In genomic region chr6:131976545-131977061, GRCh38 we compare ENCODE assay signal across 20 cellular contexts. TPM values are rescaled to one million over a fixed set of nuclear protein-coding genes. Genes with fewer than 3 reads are reported as not detected.
DNase-seq lines count a peak whose midpoint lies in the region; ATAC-seq, FAIRE-seq and TF ChIP-seq lines count a peak whose summit lies in the region.
"Had no signal": no experiment of that assay in that cellular context is flagged by ENCODE, and none has a peak within 500 bp of the region (broad histone marks: within the 10 kb centered on the region; RNA-seq: fewer than 3 reads in every experiment).

No MANE protein-coding gene starts in this region.

- no peaks in the 10 kb centered on the region for H3K36me3 Mint-ChIP-seq in Caco-2 (ENCODE audit: insufficient read depth, unreplicated experiment)
- H3K36me3 Mint-ChIP-seq: IgD-negative memory B cell, immature natural killer cell had no signal

- H3K27me3 ChIP-seq in Caco-2 (replicated peaks; ENCODE audit: control insufficient read depth, insufficient read depth, low read length), result no peaks in the 10 kb centered on the region
- no peaks in the 10 kb centered on the region for H3K27me3 ChIP-seq in PC-9 (ENCODE audit: insufficient read depth, low read depth)
- H3K27me3 ChIP-seq in HepG2 (ENCODE audit: control insufficient read depth in 1 of 2, insufficient read depth in 2 of 2, low read length in 2 of 2), result no peaks in the 10 kb centered on the region
- H3K27me3 ChIP-seq in esophagus squamous epithelium, result no peaks in the 10 kb centered on the region

- H3K4me3 ChIP-seq in Caco-2 (ENCODE audit: low read depth, low read length) (no peak overlapping the region), PC-9 (no peak overlapping the region), HepG2 (replicated peaks in 1 of 3; ENCODE audit: insufficient read depth in 1 of 3, low read depth in 2 of 3, low read length in 3 of 3) (peak overlapping the region in 1 of 3 experiments; percentile 24; a peak in 2 of 6 replicates), esophagus squamous epithelium (no peak overlapping the region)
- H3K4me3 ChIP-seq: GM12878 had no signal

- CTCF ChIA-PET in Caco-2 (lab: Charles Lee) (no interaction called here), PC-9 (lab: Charles Lee) (no interaction called here), HepG2 (lab: Yijun Ruan, JAX; ENCODE audit: low intra/inter-chr PET ratio, low total read pairs) (interaction anchor here (1.3 kb wide), 1 partner anchor 25 kb away, joined by 3 read pairs; the partner anchor contains the start of gene CCN2)

- TF ChIP-seq EP300 in HepG2 (IDR thresholded peaks at IDR 0.05; ENCODE audit: low read depth in 2 of 2, low read length in 2 of 2) (peak in 1 of 2 experiments; percentile 97; a peak in 2 of 4 replicates), HepG2 (CRISPR knock-in tag; IDR thresholded peaks at IDR 0.05; ENCODE audit: borderline replicate concordance) (peak; percentile 92)

- intact Hi-C loops in Caco-2 (cut with micrococcal nuclease; ENCODE audit: unreplicated experiment) (loop anchor here (1.0 to 2.0 kb wide), 4 partner anchors 17 to 45 kb away; partner anchors contain the start of gene CCN2), PC-9 (cut with micrococcal nuclease; ENCODE audit: unreplicated experiment) (no loop called here), HepG2 (cut with micrococcal nuclease; ENCODE audit: unreplicated experiment) (loop anchor here (1.0 kb wide), 2 partner anchors 17 to 25 kb away; partner anchors contain the start of gene CCN2), esophagus squamous epithelium (cut with DNase I) (no loop called here), head of caudate nucleus (cut with DNase I) (no loop called here)

- no peak overlapping the region for H3K4me3 Mint-ChIP-seq in Caco-2 (ENCODE audit: unreplicated experiment)
- H3K4me3 Mint-ChIP-seq: effector memory CD8-positive, alpha-beta T cell; IgD-negative memory B cell; immature natural killer cell; T-helper 2 cell treated with Interferon-gamma antibody and Interleukin-4, amounts not matched to agents 5 μg/mL and 100 μg/mL, for 36 hours had no signal

- H2AFZ ChIP-seq in PC-9, result no peak overlapping the region
- H2AFZ ChIP-seq in HepG2 (ENCODE audit: low read length), result no peak overlapping the region

- 0 out of 2 replicates have a peak, but pooled peaks have one; percentile 8 for TF ChIP-seq RAD21 in HepG2 (CRISPR knock-in tag; IDR thresholded peaks at IDR 0.05)

- H3K9me3 ChIP-seq in Caco-2 (no peaks in the 10 kb centered on the region), PC-9 (ENCODE audit: insufficient read depth, low read depth) (no peaks in the 10 kb centered on the region), HepG2 (ENCODE audit: low read length) (no peaks in the 10 kb centered on the region), esophagus squamous epithelium (no peaks in the 10 kb centered on the region)

- H3K79me2 ChIP-seq in PC-9 (ENCODE audit: low read depth) (no peaks in the 10 kb centered on the region), HepG2 (ENCODE audit: insufficient read depth, low read length) (no peaks in the 10 kb centered on the region)

- TF ChIP-seq CTCF in Caco-2 (IDR thresholded peaks at IDR 0.05; ENCODE audit: insufficient read depth in 1 of 2, low read depth in 1 of 2, low read length in 1 of 2, severe bottlenecking in 1 of 2, unreplicated experiment in 1 of 2) (no peak), PC-9 (conservative IDR thresholded peaks at IDR 0.05) (no peak), HepG2 (CRISPR knock-in tag; IDR thresholded peaks at IDR 0.05) (no peak), esophagus squamous epithelium (IDR thresholded peaks at IDR 0.05) (no peak), GM13977 (IDR thresholded peaks at IDR 0.05; ENCODE audit: extremely low read depth, insufficient read depth, missing control alignments) (no peak)

- H3K4me2 ChIP-seq in PC-9 (peak overlapping the region; percentile 5; the same call in 1 of the 2 replicates), HepG2 (ENCODE audit: low read depth, low read length) (peak overlapping the region; percentile 64)

- no peaks in the 10 kb centered on the region for H3K27me3 Mint-ChIP-seq in Caco-2 (ENCODE audit: insufficient read depth, unreplicated experiment)
- H3K27me3 Mint-ChIP-seq: IgD-negative memory B cell had no signal

- H3K27ac ChIP-seq in PC-9 (no peak overlapping the region), HepG2 (ENCODE audit: extremely low read length, insufficient read depth, low read length) (peak overlapping the region; percentile 98), esophagus squamous epithelium (no peak overlapping the region), substantia nigra (ENCODE audit: low read depth, low read length, poor library complexity, severe bottlenecking) (no peak overlapping the region)

- peak; percentile 67 for ATAC-seq in HepG2
- ATAC-seq: effector memory CD8-positive, alpha-beta T cell; GM12878 had no signal

- FAIRE-seq in HepG2 (lab: Jason Lieb, UNC), result peak; percentile 64
- FAIRE-seq: G401.6, GM12878 had no signal

- H4K20me1 ChIP-seq in PC-9 (ENCODE audit: insufficient read depth) (no peaks in the 10 kb centered on the region), HepG2 (ENCODE audit: insufficient read depth, low read length) (no peaks in the 10 kb centered on the region)

- H3K9ac ChIP-seq in HepG2 (ENCODE audit: insufficient read depth, low read depth, low read length), result peak overlapping the region; percentile 51

- TF ChIP-seq POLR2A in HepG2 (IDR thresholded peaks at IDR 0.05; ENCODE audit: insufficient read depth in 1 of 2, low read depth in 2 of 2, low read length in 2 of 2), result no peak
- TF ChIP-seq POLR2A in esophagus squamous epithelium (IDR thresholded peaks at IDR 0.05), result no peak

- no peaks in the 10 kb centered on the region for H3K9me3 Mint-ChIP-seq in Caco-2 (ENCODE audit: unreplicated experiment)
- H3K9me3 Mint-ChIP-seq: effector memory CD8-positive, alpha-beta T cell; IgD-negative memory B cell; T-helper 2 cell treated with Interferon-gamma antibody and Interleukin-4, amounts not matched to agents 5 μg/mL and 100 μg/mL, for 36 hours had no signal

- no TSS peak for BruUV-seq in Caco-2 (replicated peaks; lab: Mats Ljungman, UMichigan)
- no TSS peak for BruUV-seq in PC-9 (replicated peaks; lab: Mats Ljungman, UMichigan)
- no TSS peak for BruUV-seq in HepG2 (replicated peaks; lab: Mats Ljungman, UMichigan)

- WGBS in HepG2 (ENCODE audit: low lambda C conversion rate), result 2% methylated on average over 6 of the region's 6 CpGs
- 53 to 62% methylated on average over 6 of the region's 6 CpGs for WGBS in esophagus squamous epithelium, 2 donors

- DNase-seq in Caco-2, result peak; percentile 28 to 52
- DNase-seq in PC-9, result no peak
- peak; percentile 63 for DNase-seq in dedifferentiated amniotic fluid mesenchymal stem cell (ENCODE audit: extremely low spot score)
- DNase-seq in HepG2 (ENCODE audit: low spot score), result peak; percentile 98
- no peak for DNase-seq in esophagus squamous epithelium (lab: John Stamatoyannopoulos, UW)
- DNase-seq in GM13977 (ENCODE audit: low spot score), result no peak
- DNase-seq in substantia nigra (lab: John Stamatoyannopoulos, UW), result no peak
- no peak for DNase-seq in head of caudate nucleus
- DNase-seq: activated CD4-positive, alpha-beta T cell treated with anti-CD3 and anti-CD28 coated beads for 4 hours; activated naive CD4-positive, alpha-beta T cell treated with Interleukin-2 at 50 U/mL for 16 hours; central memory CD4-positive, alpha-beta T cell; effector memory CD8-positive, alpha-beta T cell; foreskin melanocyte; immature natural killer cell; mesendoderm; NCI-H1105 had no signal

- peaks cover 36% of the 10 kb centered on the region for H3K4me1 ChIP-seq in Caco-2
- H3K4me1 ChIP-seq in PC-9 (replicated peaks; ENCODE audit: insufficient read depth), result peaks cover 8% of the 10 kb centered on the region
- peaks cover 67% of the 10 kb centered on the region for H3K4me1 ChIP-seq in HepG2 (ENCODE audit: insufficient read depth, low read length)
- H3K4me1 ChIP-seq in esophagus squamous epithelium, result peaks cover 0 to 11% (median 0%) of the 10 kb centered on the region in 3 donors

- POLR2A ChIA-PET in Caco-2 (lab: Charles Lee), result interaction anchor here (1.7 kb wide), 1 partner anchor 25 kb away, joined by 26 read pairs; the partner anchor contains the start of gene CCN2
- POLR2A ChIA-PET in PC-9 (lab: Charles Lee; ENCODE audit: unreplicated experiment), result no interaction called here
- POLR2A ChIA-PET in HepG2 (lab: Yijun Ruan, JAX), result interaction anchor here (0.6 to 13.1 kb wide), 9 partner anchors 11 to 79 kb away, joined by 3 to 400 read pairs (median 5); partner anchors contain the start of gene CCN2

- H3F3A ChIP-seq in PC-9 (ENCODE audit: insufficient read depth, low read depth), result no peaks in the 10 kb centered on the region

- H3K36me3 ChIP-seq in Caco-2 (ENCODE audit: control insufficient read depth, insufficient read depth, low read length) (no peaks in the 10 kb centered on the region), PC-9 (ENCODE audit: low read depth) (no peaks in the 10 kb centered on the region), HepG2 (replicated peaks in 1 of 2; ENCODE audit: control insufficient read depth in 1 of 2, insufficient read depth in 2 of 2, low read length in 2 of 2) (no peaks in the 10 kb centered on the region), esophagus squamous epithelium (no peaks in the 10 kb centered on the region)

- in situ Hi-C loops in HepG2 (cut with HindIII; ENCODE audit: extremely low pct_ligation_motif_present, low pct_unique_long_range_greater_than_20kb) (no loop called here), GM13977 (cut with MboI; ENCODE audit: low pct_unique_long_range_greater_than_20kb, low sequenced_read_pairs, unreplicated experiment) (no loop called here)

- H3K27ac Mint-ChIP-seq in Caco-2 (ENCODE audit: unreplicated experiment), result no peak overlapping the region
- H3K27ac Mint-ChIP-seq: effector memory CD8-positive, alpha-beta T cell; IgD-negative memory B cell; immature natural killer cell; T-helper 2 cell treated with Interferon-gamma antibody and Interleukin-4, amounts not matched to agents 5 μg/mL and 100 μg/mL, for 36 hours had no signal

- H3K9me2 ChIP-seq in PC-9 (ENCODE audit: insufficient read depth), result no peaks in the 10 kb centered on the region; the same call in 1 of the 2 replicates

- H3K4me1 Mint-ChIP-seq in Caco-2 (ENCODE audit: low read depth, unreplicated experiment), result peaks cover 7% of the 10 kb centered on the region
- H3K4me1 Mint-ChIP-seq: IgD-negative memory B cell, immature natural killer cell had no signal

RNA-seq across cellular contexts. Expression of gene CCN2, which starts 25.4 kb away (rescaled TPM):
- total RNA-seq in Caco-2 (2022) (13.8 and 16.1 TPM in 2 replicates), PC-9 (2021) (20.2 and 34.1 TPM in 2 replicates), HepG2 (2016; rRNA removed; fragmentation: Illumina TruSeq; extraction: Trizol) (29.6 and 34.7 TPM in 2 replicates), esophagus squamous epithelium (100 to 1,000 TPM in 1 of 4 donors, 10 to 100 TPM in 2, 1 to 10 TPM in 1; 8.9 to 110 (median 25.9) TPM)
- total RNA-seq in HepG2 (2016; cell fraction: cytosol; rRNA removed; fragmentation: Illumina TruSeq; extraction: Trizol; ENCODE audit: low read depth), result 7.2 and 7.8 TPM in 2 replicates
- total RNA-seq in HepG2 (2016; cell fraction: insoluble cytoplasmic fraction; rRNA removed; fragmentation: Illumina TruSeq; extraction: Trizol), result 27.0 and 36.5 TPM in 2 replicates
- 29.3 and 34.9 TPM in 2 replicates for total RNA-seq in HepG2 (2016; cell fraction: membrane; rRNA removed; fragmentation: Illumina TruSeq; extraction: Trizol)
- 91.2 and 104 TPM in 2 replicates for total RNA-seq in HepG2 (2016; cell fraction: nucleus; rRNA removed; fragmentation: Illumina TruSeq; extraction: Trizol)
- 316 and 375 TPM in 2 replicates for polyA plus RNA-seq in HepG2 (2011; rRNA removed)
- polyA plus RNA-seq in HepG2 (2011; cell fraction: cytosol; rRNA removed), result 191 and 283 TPM in 2 replicates
- 458 and 601 TPM in 2 replicates for polyA plus RNA-seq in HepG2 (2011; cell fraction: nucleus; rRNA removed)
- polyA plus RNA-seq in HepG2 (2012), result 765 and 789 TPM in 2 replicates
- polyA plus RNA-seq in HepG2 (2016; cell fraction: cytosol; fragmentation: Illumina TruSeq; extraction: Trizol; ENCODE audit: low read depth), result 7.8 and 8.0 TPM in 2 replicates
- polyA plus RNA-seq in HepG2 (2016; cell fraction: insoluble cytoplasmic fraction; fragmentation: Illumina TruSeq; extraction: Trizol; ENCODE audit: low read depth), result 36.0 and 46.4 TPM in 2 replicates
- polyA plus RNA-seq in HepG2 (2016; cell fraction: membrane; fragmentation: Illumina TruSeq; extraction: Trizol; ENCODE audit: low read depth), result 18.5 and 20.3 TPM in 2 replicates
- polyA plus RNA-seq in HepG2 (2016; cell fraction: nucleus; fragmentation: Illumina TruSeq; extraction: Trizol; ENCODE audit: insufficient read depth, low read depth), result 252 and 258 TPM in 2 replicates
- polyA minus RNA-seq in HepG2 (2011; rRNA and poly(A)+ RNA removed; ENCODE audit: low replicate concordance), result 0.21 and 276 TPM in 2 replicates
- 404 and 475 TPM in 2 replicates for polyA minus RNA-seq in HepG2 (2011; cell fraction: cytosol; rRNA and poly(A)+ RNA removed)
- 171 and 228 TPM in 2 replicates for polyA minus RNA-seq in HepG2 (2011; cell fraction: nucleus; rRNA and poly(A)+ RNA removed)
- polyA plus RNA-seq: IgD-negative memory B cell, immature natural killer cell had no signal

Comparison
In these comparisons a context has a peak if more than half of its experiments do, and no peak if none do; other contexts are left out.
1. DNase-seq: peak in Caco-2 (2 of 2), dedifferentiated amniotic fluid mesenchymal stem cell (single experiment) and HepG2 (single experiment); none in PC-9 (0 of 2), esophagus squamous epithelium (single experiment), GM13977 (single experiment), substantia nigra (0 of 49) and head of caudate nucleus (0 of 42).
2. intact Hi-C loops: an anchor here in Caco-2 (1.0 to 2.0 kb wide) and HepG2 (1.0 kb wide); none called in PC-9, esophagus squamous epithelium and head of caudate nucleus.